Comparison of ENCODE assay signal across 22 cellular contexts in genomic region chr14:79037593-79037992, GRCh38.
"Had no signal": no experiment of that assay in that cellular context is flagged by ENCODE, and none has a peak within 500 bp of the region (broad histone marks: within the 10 kb centered on the region; RNA-seq: fewer than 3 reads in every experiment).

No MANE protein-coding gene starts in this region.

- H3K36me3 ChIP-seq: colonic mucosa, left lung, neural progenitor cell, sigmoid colon, stomach, thyroid gland had no signal

- H3K4me3 Mint-ChIP-seq: dendritic cell treated with granulocyte-macrophage colony-stimulating factor and Interleukin-4, amounts not matched to agents 40 ng/mL and 50 ng/mL, for 4 days; mesothelial cell of epicardium; naive thymus-derived CD4-positive, alpha-beta T cell; nephron; neural progenitor cell; stimulated activated effector memory CD8-positive, alpha-beta T cell treated with anti-CD3 and anti-CD28 coated beads, Interleukin-12 subunit alpha, Interleukin-12 subunit beta, amount 100 ng/mL, for 72 hours; type B pancreatic cell had no signal

- H3K36me3 Mint-ChIP-seq: naive thymus-derived CD4-positive, alpha-beta T cell; neural progenitor cell; stimulated activated effector memory CD8-positive, alpha-beta T cell treated with anti-CD3 and anti-CD28 coated beads, Interleukin-12 subunit alpha, Interleukin-12 subunit beta, amount 100 ng/mL, for 72 hours had no signal

- H3K27ac ChIP-seq: colonic mucosa, left lung, neural progenitor cell, psoas muscle, sigmoid colon, stomach, thyroid gland had no signal

- DNase-seq: colonic mucosa; effector CD8-positive, alpha-beta T cell; erythroblast; head of caudate nucleus; kidney; left lung; mesenchymal stem cell; naive thymus-derived CD4-positive, alpha-beta T cell; right cardiac atrium; sigmoid colon; stimulated activated CD4-positive, alpha-beta T cell treated with anti-CD3 and anti-CD28 coated beads, Interleukin-2, amount 100 ng/mL, for 24 hours; stimulated activated CD4-positive, alpha-beta T cell treated with anti-CD3 and anti-CD28 coated beads, Interleukin-4, amount 100 ng/mL, for 24 hours; stimulated activated naive CD4-positive, alpha-beta T cell treated with Interleukin-2 at 50 U/mL for 16 hours; stomach; thyroid gland had no signal

- ATAC-seq: left lung; naive thymus-derived CD4-positive, alpha-beta T cell; right cardiac atrium; stimulated activated effector memory CD8-positive, alpha-beta T cell treated with anti-CD3 and anti-CD28 coated beads, Interleukin-12 subunit alpha, Interleukin-12 subunit beta, amount 100 ng/mL, for 72 hours had no signal

- H3K27ac Mint-ChIP-seq: dendritic cell treated with granulocyte-macrophage colony-stimulating factor and Interleukin-4, amounts not matched to agents 40 ng/mL and 50 ng/mL, for 4 days; mesothelial cell of epicardium; naive thymus-derived CD4-positive, alpha-beta T cell; nephron; neural progenitor cell; stimulated activated effector memory CD8-positive, alpha-beta T cell treated with anti-CD3 and anti-CD28 coated beads, Interleukin-12 subunit alpha, Interleukin-12 subunit beta, amount 100 ng/mL, for 72 hours; type B pancreatic cell had no signal

- H3K4me1 Mint-ChIP-seq: naive thymus-derived CD4-positive, alpha-beta T cell; neural progenitor cell; stimulated activated effector memory CD8-positive, alpha-beta T cell treated with anti-CD3 and anti-CD28 coated beads, Interleukin-12 subunit alpha, Interleukin-12 subunit beta, amount 100 ng/mL, for 72 hours had no signal

- H3K4me3 ChIP-seq: colonic mucosa, left lung, neural progenitor cell, psoas muscle, sigmoid colon, stomach, thyroid gland had no signal

- H3K9ac ChIP-seq: neural progenitor cell had no signal

- H3K4me1 ChIP-seq: colonic mucosa, left lung, neural progenitor cell, psoas muscle, sigmoid colon, stomach, thyroid gland had no signal

- H2AFZ ChIP-seq: neural progenitor cell had no signal

- H3K27me3 Mint-ChIP-seq: dendritic cell treated with granulocyte-macrophage colony-stimulating factor and Interleukin-4, amounts not matched to agents 40 ng/mL and 50 ng/mL, for 4 days had no signal

- H3K4me2 ChIP-seq: neural progenitor cell had no signal

- H3K27me3 ChIP-seq: colonic mucosa, left lung, neural progenitor cell, sigmoid colon, stomach, thyroid gland had no signal

- H3K9me3 ChIP-seq: colonic mucosa, psoas muscle, thyroid gland had no signal
